13 cellular contexts compared by ENCODE assay signal in genomic region chr10:78416031-78416800, GRCh38.
DNase-seq lines count a peak whose midpoint lies in the region; ATAC-seq and TF ChIP-seq lines count a peak whose summit lies in the region.
"Had no signal": no experiment of that assay in that cellular context is flagged by ENCODE, and none has a peak within 500 bp of the region (broad histone marks: within the 10 kb centered on the region; RNA-seq: fewer than 3 reads in every experiment).

No MANE protein-coding gene starts in this region.

- no peaks in the 10 kb centered on the region for H3K36me3 ChIP-seq in lower lobe of right lung
- H3K36me3 ChIP-seq in gastroesophageal sphincter = no peaks in the 10 kb centered on the region

- POLR2A ChIA-PET in HEK293T (lab: Yijun Ruan, JAX) = no interaction called here

- peaks cover 6% of the 10 kb centered on the region for H3K27me3 Mint-ChIP-seq in brain
- H3K27me3 Mint-ChIP-seq: CD4-positive, CD25-positive, alpha-beta regulatory T cell had no signal

- peaks cover 76% of the 10 kb centered on the region for H3K4me1 Mint-ChIP-seq in brain
- H3K4me1 Mint-ChIP-seq: CD4-positive, CD25-positive, alpha-beta regulatory T cell had no signal

- peaks cover 13% of the 10 kb centered on the region for H3K4me1 ChIP-seq in lower lobe of right lung
- peaks cover 0 to 11% (median 0%) of the 10 kb centered on the region in 3 donors for H3K4me1 ChIP-seq in gastroesophageal sphincter

- H3K4me3 ChIP-seq in AG09309 (ENCODE audit: control insufficient read depth, low read depth, low read length) = no peak overlapping the region
- H3K4me3 ChIP-seq in lower lobe of right lung = no peak overlapping the region
- no peak overlapping the region for H3K4me3 ChIP-seq in gastroesophageal sphincter

- H3K27ac Mint-ChIP-seq in brain = peak overlapping the region in 4 of 5 experiments; percentile 9 to 55 (median 30)

- DNase-seq in AG09309 (ENCODE audit: low read depth) (peak; percentile 69), HT1080 (ENCODE audit: low read depth) (peak; percentile 91), lower lobe of right lung (no peak), HEK293T (ENCODE audit: extremely low spot score) (no peak)
- DNase-seq: amniotic stem cell; CD4-positive, CD25-positive, alpha-beta regulatory T cell; erythroblast; left colon; posterior cingulate gyrus had no signal

- ATAC-seq in lower lobe of right lung (peak; percentile 31 to 52), gastroesophageal sphincter (no peak), GM19395 (IDR thresholded peaks at IDR 0.05; ENCODE audit: unreplicated experiment) (no peak), GM21619 (IDR thresholded peaks at IDR 0.05; ENCODE audit: unreplicated experiment) (no peak)
- ATAC-seq: left colon had no signal

- CTCF ChIA-PET in HEK293T (lab: Yijun Ruan, JAX) = interaction anchor here (0.7 kb wide), 1 partner anchor 9 kb away, joined by 5 read pairs; no protein-coding TSS in a partner anchor

- H3K27ac ChIP-seq in lower lobe of right lung (no peak overlapping the region), gastroesophageal sphincter (no peak overlapping the region)

- no peaks in the 10 kb centered on the region for H3K36me3 Mint-ChIP-seq in brain
- H3K36me3 Mint-ChIP-seq: CD4-positive, CD25-positive, alpha-beta regulatory T cell had no signal

- TF ChIP-seq CTCF in AG09309 (IDR thresholded peaks at IDR 0.05; ENCODE audit: control insufficient read depth, insufficient read depth, low read depth, low read length, missing control alignments) (no peak), brain (conservative IDR thresholded peaks at IDR 0.05) (no peak), lower lobe of right lung (IDR thresholded peaks at IDR 0.05) (no peak), gastroesophageal sphincter (IDR thresholded peaks at IDR 0.05) (no peak)

- H3K9me3 ChIP-seq in lower lobe of right lung (no peaks in the 10 kb centered on the region), gastroesophageal sphincter (no peaks in the 10 kb centered on the region)

- H3K27me3 ChIP-seq in lower lobe of right lung (ENCODE audit: low read depth) (no peaks in the 10 kb centered on the region), gastroesophageal sphincter (no peaks in the 10 kb centered on the region)

- peaks cover 0 to 8% (median 0%) of the 10 kb centered on the region in 5 experiments for H3K9me3 Mint-ChIP-seq in brain

- 69% methylated on average over 2 of the region's 2 CpGs; no CpG with 5 or more reads in 1 of the 2 donors for WGBS in gastroesophageal sphincter (ENCODE audit: low coverage in 1 of 2), 2 donors

- intact Hi-C loops in lower lobe of right lung (cut with DNase I) = no loop called here

- no peak for TF ChIP-seq EP300 in gastroesophageal sphincter (IDR thresholded peaks at IDR 0.05)

- TF ChIP-seq POLR2A in gastroesophageal sphincter (IDR thresholded peaks at IDR 0.05) = no peak

- H3K4me3 Mint-ChIP-seq in brain = no peak overlapping the region
- H3K4me3 Mint-ChIP-seq: CD4-positive, CD25-positive, alpha-beta regulatory T cell had no signal

TF ChIP-seq in HEK293T, 16 proteins besides CTCF, POLR2A, EP300 and RAD21:
- TF ChIP-seq SUZ12 (IDR thresholded peaks at IDR 0.05) (no peak), SP1 (IDR thresholded peaks at IDR 0.05) (no peak), ELF4 (IDR thresholded peaks at IDR 0.05) (no peak), CTBP1 (IDR thresholded peaks at IDR 0.05; ENCODE audit: borderline replicate concordance) (no peak), PKNOX1 (IDR thresholded peaks at IDR 0.05) (no peak)

Comparison
In these comparisons a context has a peak if more than half of its experiments do, and no peak if none do; other contexts are left out.
1. DNase-seq: peak in AG09309 (single experiment) and HT1080 (single experiment); none in lower lobe of right lung (single experiment) and HEK293T (single experiment).
2. ATAC-seq: peak in lower lobe of right lung (2 of 2); none in gastroesophageal sphincter (single experiment), GM19395 (single experiment) and GM21619 (single experiment).